Comparison of ENCODE assay signal across 8 cellular contexts in the genomic region with DNA sequence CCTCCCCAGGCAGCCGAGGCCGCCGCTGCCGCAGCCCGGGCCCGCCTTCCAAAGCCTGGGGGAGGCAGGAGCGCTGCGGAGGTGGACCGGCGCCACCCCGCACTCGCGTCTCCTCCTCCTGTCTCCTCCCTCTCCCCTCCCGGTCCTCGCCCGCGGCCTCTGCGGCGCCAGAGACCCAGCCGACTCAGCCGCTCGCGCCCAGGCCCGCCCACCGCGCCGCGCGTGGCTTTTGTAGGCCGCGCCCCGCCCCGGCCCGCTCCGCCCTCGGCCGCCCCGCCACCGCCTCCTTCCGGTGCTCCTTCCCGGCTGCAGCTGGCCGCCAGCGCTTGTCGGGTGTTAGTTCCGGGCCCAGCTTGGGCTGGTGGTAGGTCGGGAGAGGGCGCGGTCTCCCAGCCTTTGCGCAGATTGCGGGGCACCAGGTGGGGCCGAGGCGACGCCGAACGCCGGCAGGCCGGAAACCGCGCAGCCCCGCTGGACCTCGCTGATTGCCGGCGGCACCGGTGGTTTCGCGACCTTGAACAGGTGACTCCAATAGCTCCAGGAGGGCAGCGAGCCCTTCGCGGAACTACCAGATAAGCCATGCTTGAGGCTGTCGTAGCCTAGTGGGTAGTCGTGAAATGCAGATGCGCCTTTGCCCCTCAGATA. TPM values are rescaled to one million over a fixed set of nuclear protein-coding genes. Genes with fewer than 3 reads are reported as not detected.
A peak's percentile ranks its signal among the peaks of the same experiment; 100 is the strongest.
DNase-seq lines count a peak whose midpoint lies in the region; ATAC-seq, FAIRE-seq and TF ChIP-seq lines count a peak whose summit lies in the region.

A gene with protein sequence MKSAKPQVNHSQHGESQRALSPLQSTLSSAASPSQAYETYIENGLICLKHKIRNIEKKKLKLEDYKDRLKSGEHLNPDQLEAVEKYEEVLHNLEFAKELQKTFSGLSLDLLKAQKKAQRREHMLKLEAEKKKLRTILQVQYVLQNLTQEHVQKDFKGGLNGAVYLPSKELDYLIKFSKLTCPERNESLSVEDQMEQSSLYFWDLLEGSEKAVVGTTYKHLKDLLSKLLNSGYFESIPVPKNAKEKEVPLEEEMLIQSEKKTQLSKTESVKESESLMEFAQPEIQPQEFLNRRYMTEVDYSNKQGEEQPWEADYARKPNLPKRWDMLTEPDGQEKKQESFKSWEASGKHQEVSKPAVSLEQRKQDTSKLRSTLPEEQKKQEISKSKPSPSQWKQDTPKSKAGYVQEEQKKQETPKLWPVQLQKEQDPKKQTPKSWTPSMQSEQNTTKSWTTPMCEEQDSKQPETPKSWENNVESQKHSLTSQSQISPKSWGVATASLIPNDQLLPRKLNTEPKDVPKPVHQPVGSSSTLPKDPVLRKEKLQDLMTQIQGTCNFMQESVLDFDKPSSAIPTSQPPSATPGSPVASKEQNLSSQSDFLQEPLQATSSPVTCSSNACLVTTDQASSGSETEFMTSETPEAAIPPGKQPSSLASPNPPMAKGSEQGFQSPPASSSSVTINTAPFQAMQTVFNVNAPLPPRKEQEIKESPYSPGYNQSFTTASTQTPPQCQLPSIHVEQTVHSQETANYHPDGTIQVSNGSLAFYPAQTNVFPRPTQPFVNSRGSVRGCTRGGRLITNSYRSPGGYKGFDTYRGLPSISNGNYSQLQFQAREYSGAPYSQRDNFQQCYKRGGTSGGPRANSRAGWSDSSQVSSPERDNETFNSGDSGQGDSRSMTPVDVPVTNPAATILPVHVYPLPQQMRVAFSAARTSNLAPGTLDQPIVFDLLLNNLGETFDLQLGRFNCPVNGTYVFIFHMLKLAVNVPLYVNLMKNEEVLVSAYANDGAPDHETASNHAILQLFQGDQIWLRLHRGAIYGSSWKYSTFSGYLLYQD (minus strand): TSS at position 202 of the 645 bp plus-strand sequence. CDS start 1,431 bp downstream, outside the sequence.

- in situ Hi-C loops in Caki2 (cut with HindIII; ENCODE audit: low pct_unique_long_range_greater_than_20kb, low sequenced_read_pairs): no loop called here

- H3K9ac ChIP-seq in H1 (replicated peaks in 1 of 4; ENCODE audit: extremely low read depth in 1 of 4, low read depth in 3 of 4, low read length in 3 of 4): peak within 1 kb of the TSS; percentile 56 to 86 (median 72)
- peak within 1 kb of the TSS; percentile 93 for H3K9ac ChIP-seq in mesenchymal stem cell (ENCODE audit: low read length)

- CTCF ChIA-PET in activated CD8-positive, alpha-beta memory T cell treated with anti-CD3 and anti-CD28 coated beads, Interleukin-2, amount 10 ng/mL, durations not matched to agents 7 days and 5 days (lab: Charles Lee): interaction anchor here (0.9 to 4.1 kb wide), 11 partner anchors 11 to 107 kb away, joined by 3 to 22 read pairs (median 4); a partner anchor contains a TSS
- CTCF ChIA-PET in H1 (lab: Charles Lee; ENCODE audit: partially characterized antibody): interaction anchor here (0.8 to 3.7 kb wide), 10 partner anchors 11 to 789 kb away, joined by 3 to 30 read pairs (median 6); no protein-coding TSS in a partner anchor

- H3K79me1 ChIP-seq in H1 (ENCODE audit: low read depth, low read length) (no peaks in the 10 kb centered on the region; the same call in 1 of the 2 replicates), mesenchymal stem cell (replicated peaks; ENCODE audit: low read length, poor library complexity, severe bottlenecking) (peaks cover 11% of the 10 kb centered on the region)

- no peaks in the 10 kb centered on the region for H3K9me3 Mint-ChIP-seq in activated CD8-positive, alpha-beta memory T cell treated with anti-CD3 and anti-CD28 coated beads, Interleukin-2, amount 10 ng/mL, durations not matched to agents 7 days and 5 days (ENCODE audit: low read depth)

- H2BK12ac ChIP-seq in H1 (ENCODE audit: low read depth, low read length) (peak within 1 kb of the TSS; percentile 4; the same call in 1 of the 2 replicates), mesenchymal stem cell (ENCODE audit: low read length in 2 of 2) (peak within 1 kb of the TSS; percentile 84 to 96)

- H4K5ac ChIP-seq in H1 (ENCODE audit: insufficient read length, low read depth, low read length): peak within 1 kb of the TSS; percentile 96

- H3K14ac ChIP-seq in H1 (ENCODE audit: insufficient read length): no peak within 1 kb of the TSS
- H3K14ac ChIP-seq in mesenchymal stem cell (ENCODE audit: low read length in 2 of 2): peak within 1 kb of the TSS in 1 of 2 experiments; percentile 97

- peak within 1 kb of the TSS; percentile 68; the same call in 1 of the 2 replicates for H3K27ac ChIP-seq in H1 (ENCODE audit: low read depth, low read length)
- H3K27ac ChIP-seq in mesenchymal stem cell (ENCODE audit: low read length, poor library complexity, severe bottlenecking): peak within 1 kb of the TSS; percentile 85

- H4K20me1 ChIP-seq in H1 (replicated peaks in 1 of 2; ENCODE audit: control insufficient read depth in 1 of 2, insufficient read depth in 2 of 2, low read length in 2 of 2): no peaks in the 10 kb centered on the region

- peak; percentile 19 for FAIRE-seq in H1 (lab: Jason Lieb, UNC)

- no peak within 1 kb of the TSS for H2AK5ac ChIP-seq in H1 (ENCODE audit: low read depth, low read length)
- no peak within 1 kb of the TSS for H2AK5ac ChIP-seq in mesenchymal stem cell (ENCODE audit: low read length, severe bottlenecking)

- DNase-seq in Caki2 (ENCODE audit: low read depth) (peak; percentile 96), HUDEP-2 (lab: John Stamatoyannopoulos, UW; ENCODE audit: unreplicated experiment in 76 of 76) (peak; percentile 37 to 97 (median 93)), NOMO-1 treated with DMSO at 0.1 percent for 48 hours (lab: John Stamatoyannopoulos, UW; ENCODE audit: unreplicated experiment) (peak; percentile 93), H1 (ENCODE audit: low read depth in 1 of 2, low spot score in 2 of 2) (peak; percentile 86 to 95), mesenchymal stem cell (peak; percentile 95)
- DNase-seq in activated CD8-positive, alpha-beta memory T cell treated with anti-CD3 and anti-CD28 coated beads, Interleukin-2, amount 10 ng/mL, durations not matched to agents 7 days and 5 days: peak; percentile 95
- DNase-seq in stimulated activated CD8-positive, alpha-beta memory T cell treated with anti-CD3 and anti-CD28 coated beads, Interleukin-12 subunit alpha, Interleukin-12 subunit beta, amount 100 ng/mL, for 24 hours (ENCODE audit: extremely low read depth): peak; percentile 85

- H3K27ac Mint-ChIP-seq in activated CD8-positive, alpha-beta memory T cell treated with anti-CD3 and anti-CD28 coated beads, Interleukin-2, amount 10 ng/mL, durations not matched to agents 7 days and 5 days: peak within 1 kb of the TSS; percentile 77

- TF ChIP-seq EP300 in H1 (IDR thresholded peaks at IDR 0.05; ENCODE audit: borderline replicate concordance in 1 of 2, low read depth in 2 of 2, low read length in 2 of 2): no peak

- H3K36me3 ChIP-seq in H1 (ENCODE audit: control insufficient read depth in 2 of 4, insufficient read depth in 4 of 4, low read length in 3 of 4) (peaks cover 0 to 11% (median 3%) of the 10 kb centered on the region in 4 experiments; a peak in 3 of 8 replicates), mesenchymal stem cell (ENCODE audit: control insufficient read depth in 1 of 2, insufficient read depth in 2 of 2, low read depth in 1 of 2, low read length in 2 of 2) (peaks cover 0 to 9% of the 10 kb centered on the region in 2 experiments)

- H3K4ac ChIP-seq in H1 (replicated peaks; ENCODE audit: insufficient read length, low read depth, low read length): peak within 1 kb of the TSS; percentile 96
- peak within 1 kb of the TSS; percentile 91 to 97 for H3K4ac ChIP-seq in mesenchymal stem cell (ENCODE audit: low read depth in 1 of 2, low read length in 2 of 2)

- peak within 1 kb of the TSS; percentile 94; the same call in 1 of the 2 replicates for H2BK5ac ChIP-seq in H1 (ENCODE audit: low read depth, low read length)
- peak within 1 kb of the TSS; percentile 57 for H2BK5ac ChIP-seq in mesenchymal stem cell (ENCODE audit: low read depth, low read length, poor library complexity, severe bottlenecking)

- WGBS in H1 (ENCODE audit: extremely low coverage in 1 of 2, insufficient coverage in 1 of 2, insufficient read length in 1 of 2, insufficient replicate concordance in 2 of 2, low coverage in 1 of 2, low lambda C conversion rate in 2 of 2, missing lambda C conversion rate in 1 of 2), 2 experiments: 1% methylated on average over 26 of the region's 72 CpGs; no CpG with 5 or more reads in 1 of the 2 experiments
- WGBS in mesenchymal stem cell: under 1% methylated on average over 62 of the region's 72 CpGs

- peaks cover 10% of the 10 kb centered on the region for H3K23me2 ChIP-seq in H1 (ENCODE audit: low read depth, low read length)

- POLR2A ChIA-PET in H1 (lab: Charles Lee; ENCODE audit: partially characterized antibody): interaction anchor here (0.8 to 3.7 kb wide), 8 partner anchors 10 to 59 kb away, joined by 3 to 22 read pairs (median 4); a partner anchor contains a TSS

- H3K9me3 ChIP-seq in H1 (ENCODE audit: insufficient read depth in 2 of 2, low read depth in 1 of 2, low read length in 1 of 2) (no peaks in the 10 kb centered on the region), mesenchymal stem cell (ENCODE audit: control insufficient read depth, low read length) (no peaks in the 10 kb centered on the region)

- peaks cover 1% of the 10 kb centered on the region for H3K36me3 Mint-ChIP-seq in activated CD8-positive, alpha-beta memory T cell treated with anti-CD3 and anti-CD28 coated beads, Interleukin-2, amount 10 ng/mL, durations not matched to agents 7 days and 5 days

- H3K4me3 ChIP-seq in H1 (ENCODE audit: extremely low read depth in 1 of 4, insufficient read depth in 2 of 4, low read depth in 3 of 4, low read length in 4 of 4) (peak within 1 kb of the TSS; percentile 70 to 98 (median 86)), mesenchymal stem cell (ENCODE audit: insufficient read depth in 1 of 2, low read depth in 1 of 2, low read length in 2 of 2) (peak within 1 kb of the TSS; percentile 90 to 94)

- H3K4me2 ChIP-seq in H1 (ENCODE audit: insufficient read depth in 1 of 2, low read depth in 2 of 2, low read length in 2 of 2) (peak within 1 kb of the TSS; percentile 86 to 97), mesenchymal stem cell (ENCODE audit: low read length, poor library complexity, severe bottlenecking) (peak within 1 kb of the TSS; percentile 98)

- H3K79me2 ChIP-seq in H1 (ENCODE audit: control insufficient read depth in 1 of 2, insufficient read depth in 2 of 2, low read length in 2 of 2): peaks cover 0 to 43% of the 10 kb centered on the region in 2 experiments; a peak in 3 of 4 replicates

- peak; percentile 92 for ATAC-seq in GM21390 (IDR thresholded peaks at IDR 0.05; ENCODE audit: unreplicated experiment)
- peak; percentile 93 for ATAC-seq in activated CD8-positive, alpha-beta memory T cell treated with anti-CD3 and anti-CD28 coated beads, Interleukin-2, amount 10 ng/mL, durations not matched to agents 7 days and 5 days

- peaks cover 3 to 6% (median 4%) of the 10 kb centered on the region in 4 experiments; a peak in 5 of 7 replicates for H3K4me1 ChIP-seq in H1 (replicated peaks in 1 of 4; ENCODE audit: control insufficient read depth in 3 of 4, insufficient read depth in 4 of 4, low read length in 3 of 4)
- H3K4me1 ChIP-seq in mesenchymal stem cell (ENCODE audit: control insufficient read depth, insufficient read depth, low read depth, low read length): peaks cover 9% of the 10 kb centered on the region

- H2BK20ac ChIP-seq in H1 (ENCODE audit: low read length): peak within 1 kb of the TSS; percentile 83; the same call in 1 of the 2 replicates

- peak within 1 kb of the TSS; percentile 86 for H4K91ac ChIP-seq in H1 (replicated peaks; ENCODE audit: insufficient read length, low read length)
- peak within 1 kb of the TSS; percentile 90 for H4K91ac ChIP-seq in mesenchymal stem cell (ENCODE audit: low read length)

- peaks cover 33% of the 10 kb centered on the region for H3K4me1 Mint-ChIP-seq in activated CD8-positive, alpha-beta memory T cell treated with anti-CD3 and anti-CD28 coated beads, Interleukin-2, amount 10 ng/mL, durations not matched to agents 7 days and 5 days

- peak in 1 of 2 experiments; percentile 48; a peak in 1 of 3 replicates for TF ChIP-seq POLR2A in H1 (IDR thresholded peaks at IDR 0.05; ENCODE audit: control extremely low read depth in 1 of 2, low read depth in 2 of 2, low read length in 2 of 2)

- peak; percentile 62 to 69 for TF ChIP-seq RAD21 in H1 (IDR thresholded peaks at IDR 0.05 in 1 of 2, conservative IDR thresholded peaks at IDR 0.05 in 1 of 2; ENCODE audit: low read depth in 2 of 2, low read length in 2 of 2)

- peak; percentile 46 to 58 (median 51) for TF ChIP-seq CTCF in H1 (IDR thresholded peaks at IDR 0.05; ENCODE audit: control extremely low read depth in 1 of 3, insufficient read depth in 1 of 3, low read depth in 1 of 3, low read length in 3 of 3)

- no peaks in the 10 kb centered on the region for H3K27me3 ChIP-seq in H1 (replicated peaks in 1 of 4; ENCODE audit: control insufficient read depth in 3 of 4, extremely low read depth in 1 of 4, insufficient read depth in 3 of 4, low read length in 3 of 4)
- no peaks in the 10 kb centered on the region for H3K27me3 ChIP-seq in mesenchymal stem cell (ENCODE audit: control insufficient read depth in 1 of 2, insufficient read depth in 1 of 2, low read length in 2 of 2)

- H3K23ac ChIP-seq in H1 (ENCODE audit: insufficient read length): no peak within 1 kb of the TSS
- peak within 1 kb of the TSS in 1 of 2 experiments; percentile 83 for H3K23ac ChIP-seq in mesenchymal stem cell (ENCODE audit: low read length in 2 of 2)

- H3K27me3 Mint-ChIP-seq in activated CD8-positive, alpha-beta memory T cell treated with anti-CD3 and anti-CD28 coated beads, Interleukin-2, amount 10 ng/mL, durations not matched to agents 7 days and 5 days: no peaks in the 10 kb centered on the region

- H2BK15ac ChIP-seq in H1 (ENCODE audit: low read length) (0 out of 2 replicates have a peak within 1 kb of the TSS, but pooled peaks have one; percentile 84), mesenchymal stem cell (ENCODE audit: low read depth, poor library complexity, severe bottlenecking) (peak within 1 kb of the TSS; percentile 60)

- peak within 1 kb of the TSS; percentile 80; the same call in 1 of the 2 replicates for H4K8ac ChIP-seq in H1 (ENCODE audit: extremely low read depth, insufficient read depth, low read length)
- H4K8ac ChIP-seq in mesenchymal stem cell (ENCODE audit: low read length): peak within 1 kb of the TSS; percentile 97

- H3K18ac ChIP-seq in H1 (ENCODE audit: extremely low read depth, low read length): peak within 1 kb of the TSS; percentile 56
- peak within 1 kb of the TSS; percentile 97 to 98 for H3K18ac ChIP-seq in mesenchymal stem cell (ENCODE audit: low read depth in 1 of 2, low read length in 2 of 2)

- H3K4me3 Mint-ChIP-seq in activated CD8-positive, alpha-beta memory T cell treated with anti-CD3 and anti-CD28 coated beads, Interleukin-2, amount 10 ng/mL, durations not matched to agents 7 days and 5 days: peak within 1 kb of the TSS; percentile 85

- H2AFZ ChIP-seq in H1 (ENCODE audit: low read length) (peak within 1 kb of the TSS; percentile 98), mesenchymal stem cell (ENCODE audit: low read depth, low read length) (peak within 1 kb of the TSS; percentile 94)

- peak within 1 kb of the TSS; percentile 92 for H2BK120ac ChIP-seq in H1 (replicated peaks; ENCODE audit: low read depth, low read length)
- peak within 1 kb of the TSS; percentile 92 for H2BK120ac ChIP-seq in mesenchymal stem cell (ENCODE audit: low read depth, low read length)

- H3K56ac ChIP-seq in H1 (replicated peaks; ENCODE audit: insufficient read length, low read depth, low read length): peak within 1 kb of the TSS; percentile 88

RNA-seq across cellular contexts. Expression of the gene that starts here (rescaled TPM):
- 3.8 and 6.2 TPM in 2 replicates for total RNA-seq in Caki2 (2014; rRNA removed; shearing (Covaris generic); ENCODE audit: low replicate concordance)
- total RNA-seq in activated CD8-positive, alpha-beta memory T cell treated with anti-CD3 and anti-CD28 coated beads, Interleukin-2, amount 10 ng/mL, durations not matched to agents 7 days and 5 days: 10 to 100 TPM; 10.0 to 16.2 TPM
- 51.5 and 52.0 TPM in 2 replicates for total RNA-seq in H1 (2021; fragmentation: NEBNext Ultra II Directional; extraction: Animal tissue kit (Norgen Biotek cat#: 25700))
- polyA plus RNA-seq in H1 (2011; rRNA removed): 20.1 and 24.8 TPM in 2 replicates
- polyA plus RNA-seq in H1 (2011; cell fraction: cytosol; rRNA removed): 29.2 TPM
- polyA plus RNA-seq in H1 (2011; cell fraction: nucleus; rRNA removed): 54.0 TPM
- 34.0 to 50.4 TPM (median 46.9 TPM) in 4 replicates for polyA plus RNA-seq in H1 (2012, experiment 1 of 2)
- 2.5 TPM for polyA plus RNA-seq in H1 (2012, experiment 2 of 2)
- polyA plus RNA-seq in H1 (2013, experiment 1 of 2): 57.2 TPM
- polyA plus RNA-seq in H1 (2013, experiment 2 of 2): 52.9 TPM
- polyA minus RNA-seq in H1 (2011; rRNA and poly(A)+ RNA removed): 23.5 and 31.6 TPM in 2 replicates
- polyA minus RNA-seq in H1 (2011; cell fraction: cytosol; rRNA and poly(A)+ RNA removed): 21.5 TPM
- 63.0 TPM for polyA minus RNA-seq in H1 (2011; cell fraction: nucleus; rRNA and poly(A)+ RNA removed)
- polyA plus RNA-seq in mesenchymal stem cell (2013, experiment 1 of 2): 25.3 TPM
- polyA plus RNA-seq in mesenchymal stem cell (2013, experiment 2 of 2): 24.3 TPM

Comparison
In these comparisons a context has a peak if more than half of its experiments do, and no peak if none do; other contexts are left out.
1. Peak in every context shown above with its lines: DNase-seq, ATAC-seq, H3K4me3 ChIP-seq and H3K27ac ChIP-seq.